ENCODE assay signal across 8 cellular contexts in the genomic region with DNA sequence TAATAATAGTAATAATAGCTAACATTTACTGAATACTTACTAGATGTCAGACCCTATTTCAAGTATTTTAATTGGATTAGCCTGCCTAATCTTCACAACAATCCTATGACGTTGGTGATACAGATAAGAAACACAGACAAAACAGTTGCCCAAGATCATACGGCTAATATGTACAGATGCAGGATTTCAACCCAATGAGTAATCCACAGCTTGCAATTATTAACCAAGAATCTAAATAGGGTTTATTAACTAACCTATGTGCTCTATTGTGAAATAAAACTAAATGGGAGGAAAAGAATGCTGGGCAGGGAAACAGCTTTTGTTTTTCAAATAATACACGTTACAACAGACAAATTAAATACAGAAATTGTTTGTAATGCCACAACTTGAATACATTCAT. TPM values are rescaled to one million over a fixed set of nuclear protein-coding genes. Genes with fewer than 3 reads are reported as not detected.
DNase-seq lines count a peak whose midpoint lies in the region; ATAC-seq and TF ChIP-seq lines count a peak whose summit lies in the region.

No MANE protein-coding gene starts in this region.

- ATAC-seq in GM23338 (no peak), GM21723 (IDR thresholded peaks at IDR 0.05; ENCODE audit: unreplicated experiment) (no peak), HG02623 (IDR thresholded peaks at IDR 0.05; ENCODE audit: unreplicated experiment) (no peak)

- 12% methylated on average over 3 of the region's 3 CpGs for WGBS in hepatocyte (ENCODE audit: low lambda C conversion rate, missing lambda C conversion rate)

- DNase-seq in EL (peak; percentile 45), GM23338 (ENCODE audit: low spot score) (no peak), NCI-H82 (lab: John Stamatoyannopoulos, UW) (peak; percentile 81), hepatocyte (ENCODE audit: low spot score) (peak; percentile 26), activated T-cell treated with anti-CD3 and anti-CD28 coated beads for 4 hours (no peak), activated gamma-delta T cell treated with Interleukin-2 at 50 U/mL for 16 hours (no peak)

- no peaks in the 10 kb centered on the region for H3K9me3 Mint-ChIP-seq in GM23338

- no peaks in the 10 kb centered on the region for H3K9me2 ChIP-seq in GM23338 (ENCODE audit: insufficient read depth)
- no peaks in the 10 kb centered on the region for H3K9me2 ChIP-seq in hepatocyte (replicated peaks; ENCODE audit: insufficient read depth)

- no peak overlapping the region for H3K4me3 Mint-ChIP-seq in GM23338

- H3K36me3 Mint-ChIP-seq in GM23338 (ENCODE audit: low read depth), result no peaks in the 10 kb centered on the region

- H3K36me3 ChIP-seq in GM23338 (ENCODE audit: insufficient read depth), result no peaks in the 10 kb centered on the region
- no peaks in the 10 kb centered on the region for H3K36me3 ChIP-seq in hepatocyte (replicated peaks; ENCODE audit: insufficient read depth, low read depth)

- H2AFZ ChIP-seq in GM23338 (no peak overlapping the region), hepatocyte (no peak overlapping the region)

- H3K27ac ChIP-seq in GM23338 (ENCODE audit: low read depth), result no peak overlapping the region
- peak overlapping the region; percentile 70 for H3K27ac ChIP-seq in hepatocyte

- H3K79me2 ChIP-seq in GM23338 (replicated peaks; ENCODE audit: insufficient read depth) (no peaks in the 10 kb centered on the region), hepatocyte (peaks cover 30% of the 10 kb centered on the region)

- no peak for TF ChIP-seq CTCF in GM23338 (conservative IDR thresholded peaks at IDR 0.05; ENCODE audit: low read depth in 2 of 2)
- TF ChIP-seq CTCF in hepatocyte (IDR thresholded peaks at IDR 0.05; ENCODE audit: poor library complexity), result no peak

- H4K20me1 ChIP-seq in GM23338 (replicated peaks; ENCODE audit: insufficient read depth) (no peaks in the 10 kb centered on the region), hepatocyte (ENCODE audit: insufficient read depth, poor library complexity, severe bottlenecking) (no peaks in the 10 kb centered on the region)

- no peak overlapping the region for H3K4me2 ChIP-seq in GM23338
- H3K4me2 ChIP-seq in hepatocyte, result peak overlapping the region; percentile 66

- no peaks in the 10 kb centered on the region for H3K9me3 ChIP-seq in hepatocyte (ENCODE audit: low read depth)

- no peaks in the 10 kb centered on the region for H3F3A ChIP-seq in GM23338 (replicated peaks; ENCODE audit: low read depth)

- H3K4me3 ChIP-seq in GM23338 (no peak overlapping the region), hepatocyte (no peak overlapping the region)

- no peaks in the 10 kb centered on the region for H3K4me1 Mint-ChIP-seq in GM23338

- peak overlapping the region; percentile 44; the same call in 1 of the 2 replicates for H3K27ac Mint-ChIP-seq in GM23338

- H3K27me3 Mint-ChIP-seq in GM23338 (ENCODE audit: insufficient read depth, low read depth, poor library complexity), result no peaks in the 10 kb centered on the region

- H3K27me3 ChIP-seq in GM23338 (ENCODE audit: insufficient read depth) (no peaks in the 10 kb centered on the region), hepatocyte (no peaks in the 10 kb centered on the region)

- no peaks in the 10 kb centered on the region for H3K4me1 ChIP-seq in GM23338 (ENCODE audit: insufficient read depth)
- H3K4me1 ChIP-seq in hepatocyte (ENCODE audit: insufficient read depth), result peaks cover 4% of the 10 kb centered on the region

TF ChIP-seq in GM23338, 12 proteins besides CTCF, POLR2A, EP300 and RAD21:
- no peak for TF ChIP-seq JUNB (IDR thresholded peaks at IDR 0.05; ENCODE audit: unreplicated experiment)
- TF ChIP-seq NANOG (IDR thresholded peaks at IDR 0.05; ENCODE audit: borderline replicate concordance), result no peak
- no peak for TF ChIP-seq POLR2AphosphoS5 (IDR thresholded peaks at IDR 0.05; ENCODE audit: low read depth)
- TF ChIP-seq ZNF331 (CRISPR knock-in tag; IDR thresholded peaks at IDR 0.05; ENCODE audit: low read depth), result no peak
- TF ChIP-seq, protein P1, sequence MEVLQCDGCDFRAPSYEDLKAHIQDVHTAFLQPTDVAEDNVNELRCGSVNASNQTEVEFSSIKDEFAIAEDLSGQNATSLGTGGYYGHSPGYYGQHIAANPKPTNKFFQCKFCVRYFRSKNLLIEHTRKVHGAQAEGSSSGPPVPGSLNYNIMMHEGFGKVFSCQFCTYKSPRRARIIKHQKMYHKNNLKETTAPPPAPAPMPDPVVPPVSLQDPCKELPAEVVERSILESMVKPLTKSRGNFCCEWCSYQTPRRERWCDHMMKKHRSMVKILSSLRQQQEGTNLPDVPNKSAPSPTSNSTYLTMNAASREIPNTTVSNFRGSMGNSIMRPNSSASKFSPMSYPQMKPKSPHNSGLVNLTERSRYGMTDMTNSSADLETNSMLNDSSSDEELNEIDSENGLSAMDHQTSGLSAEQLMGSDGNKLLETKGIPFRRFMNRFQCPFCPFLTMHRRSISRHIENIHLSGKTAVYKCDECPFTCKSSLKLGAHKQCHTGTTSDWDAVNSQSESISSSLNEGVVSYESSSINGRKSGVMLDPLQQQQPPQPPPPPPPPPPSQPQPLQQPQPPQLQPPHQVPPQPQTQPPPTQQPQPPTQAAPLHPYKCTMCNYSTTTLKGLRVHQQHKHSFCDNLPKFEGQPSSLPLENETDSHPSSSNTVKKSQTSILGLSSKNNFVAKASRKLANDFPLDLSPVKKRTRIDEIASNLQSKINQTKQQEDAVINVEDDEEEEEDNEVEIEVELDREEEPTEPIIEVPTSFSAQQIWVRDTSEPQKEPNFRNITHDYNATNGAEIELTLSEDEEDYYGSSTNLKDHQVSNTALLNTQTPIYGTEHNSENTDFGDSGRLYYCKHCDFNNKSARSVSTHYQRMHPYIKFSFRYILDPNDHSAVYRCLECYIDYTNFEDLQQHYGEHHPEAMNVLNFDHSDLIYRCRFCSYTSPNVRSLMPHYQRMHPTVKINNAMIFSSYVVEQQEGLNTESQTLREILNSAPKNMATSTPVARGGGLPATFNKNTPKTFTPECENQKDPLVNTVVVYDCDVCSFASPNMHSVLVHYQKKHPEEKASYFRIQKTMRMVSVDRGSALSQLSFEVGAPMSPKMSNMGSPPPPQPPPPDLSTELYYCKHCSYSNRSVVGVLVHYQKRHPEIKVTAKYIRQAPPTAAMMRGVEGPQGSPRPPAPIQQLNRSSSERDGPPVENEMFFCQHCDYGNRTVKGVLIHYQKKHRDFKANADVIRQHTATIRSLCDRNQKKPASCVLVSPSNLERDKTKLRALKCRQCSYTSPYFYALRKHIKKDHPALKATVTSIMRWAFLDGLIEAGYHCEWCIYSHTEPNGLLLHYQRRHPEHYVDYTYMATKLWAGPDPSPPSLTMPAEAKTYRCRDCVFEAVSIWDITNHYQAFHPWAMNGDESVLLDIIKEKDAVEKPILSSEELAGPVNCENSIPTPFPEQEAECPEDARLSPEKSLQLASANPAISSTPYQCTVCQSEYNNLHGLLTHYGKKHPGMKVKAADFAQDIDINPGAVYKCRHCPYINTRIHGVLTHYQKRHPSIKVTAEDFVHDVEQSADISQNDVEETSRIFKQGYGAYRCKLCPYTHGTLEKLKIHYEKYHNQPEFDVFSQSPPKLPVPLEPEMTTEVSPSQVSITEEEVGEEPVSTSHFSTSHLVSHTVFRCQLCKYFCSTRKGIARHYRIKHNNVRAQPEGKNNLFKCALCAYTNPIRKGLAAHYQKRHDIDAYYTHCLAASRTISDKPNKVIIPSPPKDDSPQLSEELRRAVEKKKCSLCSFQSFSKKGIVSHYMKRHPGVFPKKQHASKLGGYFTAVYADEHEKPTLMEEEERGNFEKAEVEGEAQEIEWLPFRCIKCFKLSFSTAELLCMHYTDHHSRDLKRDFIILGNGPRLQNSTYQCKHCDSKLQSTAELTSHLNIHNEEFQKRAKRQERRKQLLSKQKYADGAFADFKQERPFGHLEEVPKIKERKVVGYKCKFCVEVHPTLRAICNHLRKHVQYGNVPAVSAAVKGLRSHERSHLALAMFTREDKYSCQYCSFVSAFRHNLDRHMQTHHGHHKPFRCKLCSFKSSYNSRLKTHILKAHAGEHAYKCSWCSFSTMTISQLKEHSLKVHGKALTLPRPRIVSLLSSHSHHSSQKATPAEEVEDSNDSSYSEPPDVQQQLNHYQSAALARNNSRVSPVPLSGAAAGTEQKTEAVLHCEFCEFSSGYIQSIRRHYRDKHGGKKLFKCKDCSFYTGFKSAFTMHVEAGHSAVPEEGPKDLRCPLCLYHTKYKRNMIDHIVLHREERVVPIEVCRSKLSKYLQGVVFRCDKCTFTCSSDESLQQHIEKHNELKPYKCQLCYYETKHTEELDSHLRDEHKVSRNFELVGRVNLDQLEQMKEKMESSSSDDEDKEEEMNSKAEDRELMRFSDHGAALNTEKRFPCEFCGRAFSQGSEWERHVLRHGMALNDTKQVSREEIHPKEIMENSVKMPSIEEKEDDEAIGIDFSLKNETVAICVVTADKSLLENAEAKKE (CRISPR knock-in tag; IDR thresholded peaks at IDR 0.05), result no peak
- TF ChIP-seq, protein P2, sequence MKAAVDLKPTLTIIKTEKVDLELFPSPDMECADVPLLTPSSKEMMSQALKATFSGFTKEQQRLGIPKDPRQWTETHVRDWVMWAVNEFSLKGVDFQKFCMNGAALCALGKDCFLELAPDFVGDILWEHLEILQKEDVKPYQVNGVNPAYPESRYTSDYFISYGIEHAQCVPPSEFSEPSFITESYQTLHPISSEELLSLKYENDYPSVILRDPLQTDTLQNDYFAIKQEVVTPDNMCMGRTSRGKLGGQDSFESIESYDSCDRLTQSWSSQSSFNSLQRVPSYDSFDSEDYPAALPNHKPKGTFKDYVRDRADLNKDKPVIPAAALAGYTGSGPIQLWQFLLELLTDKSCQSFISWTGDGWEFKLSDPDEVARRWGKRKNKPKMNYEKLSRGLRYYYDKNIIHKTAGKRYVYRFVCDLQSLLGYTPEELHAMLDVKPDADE (IDR thresholded peaks at IDR 0.05), result no peak

RNA-seq across cellular contexts. Expression of a gene that starts 23.4 kb away (rescaled TPM):
- 7.9 and 9.4 TPM in 2 replicates for total RNA-seq in GM23338 (2014; rRNA removed; shearing (Covaris generic))
- polyA plus RNA-seq in GM23338 (2016; fragmentation: Nextera tagmentation; extraction: Ambion mirVana), result 5.4 and 5.8 TPM in 2 replicates
- total RNA-seq in hepatocyte, result 35.7 and 43.4 TPM in 2 replicates
- 21.2 and 21.3 TPM in 2 replicates for polyA plus RNA-seq in hepatocyte

RNA-seq across cellular contexts. Expression of a gene that starts 23.6 kb away (rescaled TPM):
- 17.4 and 20.4 TPM in 2 replicates for total RNA-seq in GM23338 (2014; rRNA removed; shearing (Covaris generic))
- 9.6 and 12.1 TPM in 2 replicates for polyA plus RNA-seq in GM23338 (2016; fragmentation: Nextera tagmentation; extraction: Ambion mirVana)
- 19.0 and 25.8 TPM in 2 replicates for total RNA-seq in hepatocyte
- polyA plus RNA-seq in hepatocyte, result 6.6 and 7.7 TPM in 2 replicates

Comparison
In these comparisons a context has a peak if more than half of its experiments do, and no peak if none do; other contexts are left out.
1. DNase-seq: peak in EL (single experiment), NCI-H82 (single experiment) and hepatocyte (single experiment); none in GM23338 (single experiment), activated T-cell treated with anti-CD3 and anti-CD28 coated beads for 4 hours (single experiment) and activated gamma-delta T cell treated with Interleukin-2 at 50 U/mL for 16 hours (single experiment).